In genomic region chr7:29479606-29480200, GRCh38 we compare ENCODE assay signal across 13 cellular contexts.
DNase-seq lines count a peak whose midpoint lies in the region; ATAC-seq and TF ChIP-seq lines count a peak whose summit lies in the region.
"Had no signal": no experiment of that assay in that cellular context is flagged by ENCODE, and none has a peak within 500 bp of the region (broad histone marks: within the 10 kb centered on the region; RNA-seq: fewer than 3 reads in every experiment).

No MANE protein-coding gene starts in this region.

- H3K4me1 Mint-ChIP-seq in GM23338: peaks cover 15% of the 10 kb centered on the region; the same call in 2 of the 3 replicates

- H3K79me2 ChIP-seq in GM23338 (replicated peaks; ENCODE audit: insufficient read depth): no peaks in the 10 kb centered on the region

- no peak overlapping the region for H3K4me2 ChIP-seq in GM23338

- TF ChIP-seq CTCF in GM23338 (conservative IDR thresholded peaks at IDR 0.05; ENCODE audit: low read depth in 2 of 2) (no peak), liver (IDR thresholded peaks at IDR 0.05; ENCODE audit: low read depth, low read length, missing input control) (no peak), retinal pigment epithelial cell (conservative IDR thresholded peaks at IDR 0.05; ENCODE audit: low read depth, low read length) (no peak)

- H3K27ac ChIP-seq in GM23338 (ENCODE audit: low read depth) (no peak overlapping the region), esophagus (ENCODE audit: low read depth in 2 of 2, low read length in 1 of 2) (peak overlapping the region; percentile 37 to 70), liver (ENCODE audit: low read depth in 1 of 2, low read length in 2 of 2) (peak overlapping the region in 1 of 2 donors; percentile 80)
- H3K27ac ChIP-seq: brain microvascular endothelial cell, neutrophil had no signal

- H3K27me3 ChIP-seq in GM23338 (ENCODE audit: insufficient read depth): no peaks in the 10 kb centered on the region
- H3K27me3 ChIP-seq in esophagus (ENCODE audit: control insufficient read depth in 1 of 2, insufficient read depth in 2 of 2, low read length in 2 of 2): no peaks in the 10 kb centered on the region
- no peaks in the 10 kb centered on the region for H3K27me3 ChIP-seq in liver (ENCODE audit: control insufficient read depth in 4 of 4, insufficient read depth in 4 of 4, low read length in 3 of 4)
- H3K27me3 ChIP-seq: brain microvascular endothelial cell, neutrophil had no signal

- H3K9me3 Mint-ChIP-seq in GM23338: no peaks in the 10 kb centered on the region
- H3K9me3 Mint-ChIP-seq: T-helper 1 cell treated with Interleukin-12 subunit alpha and Interleukin-12 subunit beta and Interleukin-4 antibody, amounts not matched to agents 30 μg/mL and 1 μg/mL, for 36 hours had no signal

- DNase-seq in GM23338 (ENCODE audit: low spot score) (peak; percentile 32), retinal pigment epithelial cell (ENCODE audit: low read depth) (peak; percentile 58), DMS 273 treated with DMSO at 0.1 percent for 48 hours (lab: John Stamatoyannopoulos, UW) (no peak), NCI-H2171 (lab: John Stamatoyannopoulos, UW) (no peak)
- no peak for DNase-seq in activated effector memory CD4-positive, alpha-beta T cell treated with Interleukin-2 at 50 U/mL for 16 hours
- DNase-seq: activated CD8-positive, alpha-beta memory T cell treated with anti-CD3 and anti-CD28 coated beads, Interleukin-2, amount 50 U/mL, for 48 hours; brain microvascular endothelial cell; GOT3 had no signal

- no peak overlapping the region for H3K27ac Mint-ChIP-seq in GM23338
- H3K27ac Mint-ChIP-seq: T-helper 1 cell treated with Interleukin-12 subunit alpha and Interleukin-12 subunit beta and Interleukin-4 antibody, amounts not matched to agents 30 μg/mL and 1 μg/mL, for 36 hours had no signal

- peak overlapping the region; percentile 88 for H2AFZ ChIP-seq in GM23338

- 58% methylated on average over 15 of the region's 15 CpGs for WGBS in esophagus, 2 donors
- WGBS in liver: 57% methylated on average over 15 of the region's 15 CpGs

- H3K36me3 Mint-ChIP-seq in GM23338 (ENCODE audit: low read depth): no peaks in the 10 kb centered on the region

- no peaks in the 10 kb centered on the region for H4K20me1 ChIP-seq in GM23338 (replicated peaks; ENCODE audit: insufficient read depth)

- no peak overlapping the region for H3K4me3 Mint-ChIP-seq in GM23338
- H3K4me3 Mint-ChIP-seq: T-helper 1 cell treated with Interleukin-12 subunit alpha and Interleukin-12 subunit beta and Interleukin-4 antibody, amounts not matched to agents 30 μg/mL and 1 μg/mL, for 36 hours had no signal

- H3K4me3 ChIP-seq in GM23338 (no peak overlapping the region), esophagus (ENCODE audit: low read depth in 1 of 2, low read length in 2 of 2) (no peak overlapping the region), liver (ENCODE audit: low read depth in 1 of 3, low read length in 3 of 3) (no peak overlapping the region), retinal pigment epithelial cell (ENCODE audit: low read length) (no peak overlapping the region)

- H3K36me3 ChIP-seq in GM23338 (ENCODE audit: insufficient read depth) (no peaks in the 10 kb centered on the region), esophagus (ENCODE audit: control insufficient read depth in 2 of 2, insufficient read depth in 2 of 2, low read length in 1 of 2) (no peaks in the 10 kb centered on the region), liver (ENCODE audit: control insufficient read depth in 4 of 4, insufficient read depth in 3 of 4, low read depth in 1 of 4, low read length in 3 of 4) (no peaks in the 10 kb centered on the region)
- H3K36me3 ChIP-seq: brain microvascular endothelial cell, neutrophil had no signal

- TF ChIP-seq RAD21 in liver (IDR thresholded peaks at IDR 0.05): no peak

- no peaks in the 10 kb centered on the region for H3K9me2 ChIP-seq in GM23338 (ENCODE audit: insufficient read depth)

- H3K4me1 ChIP-seq in GM23338 (ENCODE audit: insufficient read depth) (peaks cover 12% of the 10 kb centered on the region; the same call in 1 of the 2 replicates), esophagus (ENCODE audit: control insufficient read depth in 2 of 2, insufficient read depth in 2 of 2, low read length in 1 of 2) (no peaks in the 10 kb centered on the region), liver (ENCODE audit: control insufficient read depth in 4 of 4, insufficient read depth in 4 of 4, low read length in 3 of 4) (peaks cover 8 to 39% (median 28%) of the 10 kb centered on the region in 4 donors)

- H3K9me3 ChIP-seq in esophagus (ENCODE audit: control insufficient read depth in 2 of 2, insufficient read depth in 1 of 2, low read depth in 1 of 2, low read length in 1 of 2) (no peaks in the 10 kb centered on the region), liver (ENCODE audit: control insufficient read depth in 4 of 4, low read length in 3 of 4) (no peaks in the 10 kb centered on the region)
- H3K9me3 ChIP-seq: neutrophil had no signal

- no peaks in the 10 kb centered on the region for H3F3A ChIP-seq in GM23338 (replicated peaks; ENCODE audit: low read depth)

- no peak overlapping the region for H3K9ac ChIP-seq in liver (ENCODE audit: low read depth in 1 of 2, low read length in 2 of 2)

- ATAC-seq in GM23338: peak; percentile 53
- no peak for ATAC-seq in GM18519 (IDR thresholded peaks at IDR 0.05; ENCODE audit: low FRiP score, unreplicated experiment)

- peaks cover 6% of the 10 kb centered on the region for H3K27me3 Mint-ChIP-seq in GM23338 (ENCODE audit: insufficient read depth, low read depth, poor library complexity)

TF ChIP-seq in GM23338, 12 proteins besides CTCF, POLR2A, EP300 and RAD21 (continues in another document):
- no peak for TF ChIP-seq ZNF331 (CRISPR knock-in tag; IDR thresholded peaks at IDR 0.05; ENCODE audit: low read depth)

TF ChIP-seq in liver, 16 proteins besides CTCF, POLR2A, EP300 and RAD21:
- TF ChIP-seq JUND (IDR thresholded peaks at IDR 0.05) (peak in 1 of 2 donors; percentile 39), RXRA (IDR thresholded peaks at IDR 0.05) (peak; percentile 8 to 13), HNF4G (IDR thresholded peaks at IDR 0.05) (peak; percentile 21), NR2F2 (IDR thresholded peaks at IDR 0.05) (peak; percentile 44), YY1 (IDR thresholded peaks at IDR 0.05) (peak; percentile 21), HNF4A (conservative IDR thresholded peaks at IDR 0.05) (peak; percentile 55 to 59), SP1 (IDR thresholded peaks at IDR 0.05) (no peak), EGR1 (IDR thresholded peaks at IDR 0.05; ENCODE audit: low read depth in 2 of 2) (no peak)
TF ChIP-seq in liver: peak in this region for 6.

Comparison
In these comparisons a context has a peak if more than half of its experiments do, and no peak if none do; other contexts are left out.
1. DNase-seq: peak in GM23338 (single experiment) and retinal pigment epithelial cell (single experiment); none in activated effector memory CD4-positive, alpha-beta T cell treated with Interleukin-2 at 50 U/mL for 16 hours (single experiment), DMS 273 treated with DMSO at 0.1 percent for 48 hours (single experiment) and NCI-H2171 (single experiment).